ENCODE assay signal across 8 cellular contexts in genomic region chr2:317501-318424, GRCh38. TPM values are rescaled to one million over a fixed set of nuclear protein-coding genes. Genes with fewer than 3 reads are reported as not detected.
A peak's percentile ranks its signal among the peaks of the same experiment; 100 is the strongest.
DNase-seq lines count a peak whose midpoint lies in the region; ATAC-seq and TF ChIP-seq lines count a peak whose summit lies in the region.

No MANE protein-coding gene starts in this region.

- H3K9me3 Mint-ChIP-seq in activated naive CD4-positive, alpha-beta T cell treated with anti-CD3 and anti-CD28 coated beads for 36 hours: no peaks in the 10 kb centered on the region
- H3K9me3 Mint-ChIP-seq in stimulated activated naive CD8-positive, alpha-beta T cell treated with anti-CD3 and anti-CD28 coated beads, Interleukin-15, amount 100 ng/mL, for 72 hours: peaks cover 0 to 10% of the 10 kb centered on the region in 2 donors

- peaks cover 9% of the 10 kb centered on the region for H3K4me1 Mint-ChIP-seq in activated naive CD4-positive, alpha-beta T cell treated with anti-CD3 and anti-CD28 coated beads for 36 hours (ENCODE audit: low read depth)
- peaks cover 11% of the 10 kb centered on the region for H3K4me1 Mint-ChIP-seq in T-helper 17 cell
- H3K4me1 Mint-ChIP-seq in stimulated activated naive CD8-positive, alpha-beta T cell treated with anti-CD3 and anti-CD28 coated beads, Interleukin-15, amount 100 ng/mL, for 72 hours: peaks cover 24% of the 10 kb centered on the region

- peak; percentile 32 for DNase-seq in activated naive CD4-positive, alpha-beta T cell treated with anti-CD3 and anti-CD28 coated beads for 36 hours
- no peak for DNase-seq in activated naive CD4-positive, alpha-beta T cell treated with anti-CD3 and anti-CD28 coated beads, Interleukin-2, amount 50 U/mL, for 16 hours
- DNase-seq in T-helper 17 cell (no peak), fibroblast of pulmonary artery (ENCODE audit: low read depth) (peak; percentile 11), NCI-H1694 treated with DMSO at 0.1 percent for 48 hours (lab: John Stamatoyannopoulos, UW) (no peak), G401 (ENCODE audit: low spot score) (no peak)
- DNase-seq in stimulated activated naive CD8-positive, alpha-beta T cell treated with anti-CD3 and anti-CD28 coated beads, Interleukin-15, amount 100 ng/mL, for 72 hours: peak; percentile 10 to 52
- no peak for DNase-seq in effector CD4-positive, alpha-beta T cell

- peaks cover 7% of the 10 kb centered on the region for H3K27me3 Mint-ChIP-seq in activated naive CD4-positive, alpha-beta T cell treated with anti-CD3 and anti-CD28 coated beads for 36 hours (ENCODE audit: low read depth)
- H3K27me3 Mint-ChIP-seq in T-helper 17 cell: peaks cover 7% of the 10 kb centered on the region
- H3K27me3 Mint-ChIP-seq in stimulated activated naive CD8-positive, alpha-beta T cell treated with anti-CD3 and anti-CD28 coated beads, Interleukin-15, amount 100 ng/mL, for 72 hours: peaks cover 15% of the 10 kb centered on the region

- no peak overlapping the region for H3K4me3 ChIP-seq in fibroblast of pulmonary artery (replicated peaks; ENCODE audit: low read depth, low read length)

- H3K9me3 ChIP-seq in T-helper 17 cell (ENCODE audit: control insufficient read depth, low read length, poor library complexity, severe bottlenecking): no peaks in the 10 kb centered on the region

- TF ChIP-seq CTCF in fibroblast of pulmonary artery (IDR thresholded peaks at IDR 0.05; ENCODE audit: low read length, missing control alignments): no peak

- H3K36me3 Mint-ChIP-seq in activated naive CD4-positive, alpha-beta T cell treated with anti-CD3 and anti-CD28 coated beads for 36 hours (ENCODE audit: low read depth): no peaks in the 10 kb centered on the region
- H3K36me3 Mint-ChIP-seq in T-helper 17 cell (ENCODE audit: low read depth): no peaks in the 10 kb centered on the region

- CTCF ChIA-PET in activated naive CD4-positive, alpha-beta T cell treated with anti-CD3 and anti-CD28 coated beads for 36 hours (lab: Charles Lee): interaction anchor here (0.6 to 1.5 kb wide), 4 partner anchors 26 to 321 kb away, joined by 3 read pairs; no protein-coding TSS in a partner anchor

- H3K4me3 Mint-ChIP-seq in activated naive CD4-positive, alpha-beta T cell treated with anti-CD3 and anti-CD28 coated beads for 36 hours: no peak overlapping the region
- peak overlapping the region; percentile 77 for H3K4me3 Mint-ChIP-seq in T-helper 17 cell
- H3K4me3 Mint-ChIP-seq in stimulated activated naive CD8-positive, alpha-beta T cell treated with anti-CD3 and anti-CD28 coated beads, Interleukin-15, amount 100 ng/mL, for 72 hours: peak overlapping the region in 1 of 2 donors; percentile 62

- peak; percentile 55 for ATAC-seq in T-helper 17 cell
- peak; percentile 86 for ATAC-seq in stimulated activated naive CD8-positive, alpha-beta T cell treated with anti-CD3 and anti-CD28 coated beads, Interleukin-15, amount 100 ng/mL, for 72 hours

- H3K27ac Mint-ChIP-seq in activated naive CD4-positive, alpha-beta T cell treated with anti-CD3 and anti-CD28 coated beads for 36 hours: no peak overlapping the region
- peak overlapping the region; percentile 61 for H3K27ac Mint-ChIP-seq in T-helper 17 cell
- H3K27ac Mint-ChIP-seq in stimulated activated naive CD8-positive, alpha-beta T cell treated with anti-CD3 and anti-CD28 coated beads, Interleukin-15, amount 100 ng/mL, for 72 hours: peak overlapping the region; percentile 92 to 98

- in situ Hi-C loops in G401 (cut with HindIII; ENCODE audit: low sequenced_read_pairs): no loop called here

- intact Hi-C loops in activated naive CD4-positive, alpha-beta T cell treated with anti-CD3 and anti-CD28 coated beads for 36 hours (cut with micrococcal nuclease): no loop called here

RNA-seq across cellular contexts. Expression of gene ALKAL2, which starts 29.9 kb away (rescaled TPM):
- not detected for total RNA-seq in activated naive CD4-positive, alpha-beta T cell treated with anti-CD3 and anti-CD28 coated beads for 36 hours
- 1 to 10 TPM in 1 of 2 donors, not detected in 1; 1.0 TPM for total RNA-seq in T-helper 17 cell
- not detected in 2 replicates for total RNA-seq in G401 (2014; rRNA removed; shearing (Covaris generic))

RNA-seq across cellular contexts. Expression of gene ACP1, which starts 53.0 kb away (rescaled TPM):
- total RNA-seq in activated naive CD4-positive, alpha-beta T cell treated with anti-CD3 and anti-CD28 coated beads for 36 hours: 100 to 1,000 TPM; 144 to 147 TPM
- total RNA-seq in T-helper 17 cell: 10 to 100 TPM; 71.2 to 87.2 TPM
- 170 and 198 TPM in 2 replicates for total RNA-seq in G401 (2014; rRNA removed; shearing (Covaris generic))

RNA-seq across cellular contexts. Expression of gene SH3YL1, which starts 53.9 kb away (rescaled TPM):
- 10 to 100 TPM; 17.1 to 17.9 TPM for total RNA-seq in activated naive CD4-positive, alpha-beta T cell treated with anti-CD3 and anti-CD28 coated beads for 36 hours
- total RNA-seq in T-helper 17 cell: 10 to 100 TPM; 35.4 to 53.3 TPM
- 6.1 and 20.4 TPM in 2 replicates for total RNA-seq in G401 (2014; rRNA removed; shearing (Covaris generic))

Comparison
In these comparisons a context has a peak if more than half of its experiments do, and no peak if none do; other contexts are left out.
1. DNase-seq: peak in activated naive CD4-positive, alpha-beta T cell treated with anti-CD3 and anti-CD28 coated beads for 36 hours (single experiment), fibroblast of pulmonary artery (single experiment) and stimulated activated naive CD8-positive, alpha-beta T cell treated with anti-CD3 and anti-CD28 coated beads, Interleukin-15, amount 100 ng/mL, for 72 hours (2 of 2); none in activated naive CD4-positive, alpha-beta T cell treated with anti-CD3 and anti-CD28 coated beads, Interleukin-2, amount 50 U/mL, for 16 hours (single experiment), T-helper 17 cell (0 of 3), effector CD4-positive, alpha-beta T cell (single experiment), NCI-H1694 treated with DMSO at 0.1 percent for 48 hours (single experiment) and G401 (single experiment).